ENCODE assay signal across 8 cellular contexts in the genomic region with DNA sequence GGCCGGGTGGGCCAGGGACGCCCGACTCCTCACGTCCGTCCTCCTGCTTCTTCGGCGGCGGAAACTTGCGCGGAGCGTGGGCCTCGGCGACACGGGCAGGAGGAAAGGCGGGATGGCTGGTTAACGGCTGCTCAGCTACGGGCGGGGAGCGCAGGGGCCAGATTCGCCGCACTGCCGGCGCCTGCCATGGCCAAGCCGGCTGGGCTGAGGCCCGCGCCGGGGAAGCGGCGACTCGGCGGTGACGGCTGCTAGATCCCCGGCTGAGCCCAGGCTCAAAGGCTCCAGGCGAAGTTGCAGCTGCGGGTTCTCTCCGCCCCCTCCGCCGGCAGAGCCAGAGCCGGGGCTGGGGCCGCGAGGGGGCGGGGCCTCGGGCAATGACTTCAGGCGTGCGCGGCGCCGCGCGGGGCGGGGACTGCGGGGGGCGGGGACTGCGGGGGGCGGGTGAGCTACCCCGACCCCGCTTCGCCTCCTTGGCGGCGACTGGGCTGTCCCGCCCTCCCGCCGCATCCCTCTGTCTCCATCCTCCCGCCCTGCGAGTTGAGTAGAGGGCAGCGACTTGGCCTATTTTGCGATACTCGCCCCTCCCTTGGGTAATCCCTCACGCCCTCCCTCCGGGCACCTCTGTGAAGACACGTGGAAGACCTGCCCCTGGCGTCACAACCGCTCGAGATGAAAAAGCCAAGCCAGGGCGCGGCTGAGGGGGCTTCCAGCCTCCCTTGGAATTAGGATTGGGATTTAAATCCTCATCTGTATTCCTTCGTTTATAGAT. TPM values are rescaled to one million over a fixed set of nuclear protein-coding genes. Genes with fewer than 3 reads are reported as not detected.
DNase-seq lines count a peak whose midpoint lies in the region; ATAC-seq and TF ChIP-seq lines count a peak whose summit lies in the region.

Gene CEP85L, minus strand, starts transcription at position 310 of the 769 bp plus-strand sequence. CDS start 322 bp downstream, outside the sequence.

- peak within 1 kb of the TSS; percentile 92 for H3K27ac Mint-ChIP-seq in activated T-helper 1 cell treated with anti-CD3 and anti-CD28 coated beads, Interleukin-12 subunit alpha, Interleukin-12 subunit beta, Interleukin-2, Interleukin-4 antibody, amounts not matched to agents 30 ng/mL and 10 ng/mL and 1 ng/mL, durations not matched to agents 14 hours and 24 hours and 36 hours
- H3K27ac Mint-ChIP-seq in naive thymus-derived CD4-positive, alpha-beta T cell: peak within 1 kb of the TSS; percentile 88 to 99 (median 94)
- H3K27ac Mint-ChIP-seq in stimulated activated naive B cell treated with anti-CD40 and anti-IgM and Interleukin-4, amounts not matched to agents 10 μg/mL and 1 μg/mL and 100 μg/mL, for 72 hours: peak within 1 kb of the TSS; percentile 95

- H3K9me3 Mint-ChIP-seq in activated T-helper 1 cell treated with anti-CD3 and anti-CD28 coated beads, Interleukin-12 subunit alpha, Interleukin-12 subunit beta, Interleukin-2, Interleukin-4 antibody, amounts not matched to agents 30 ng/mL and 10 ng/mL and 1 ng/mL, durations not matched to agents 14 hours and 24 hours and 36 hours: no peaks in the 10 kb centered on the region
- no peaks in the 10 kb centered on the region for H3K9me3 Mint-ChIP-seq in naive thymus-derived CD4-positive, alpha-beta T cell
- H3K9me3 Mint-ChIP-seq in stimulated activated naive B cell treated with anti-CD40 and anti-IgM and Interleukin-4, amounts not matched to agents 10 μg/mL and 1 μg/mL and 100 μg/mL, for 72 hours: no peaks in the 10 kb centered on the region

- peak within 1 kb of the TSS; percentile 85 to 99 (median 93) for H3K4me3 ChIP-seq in fibroblast of lung (replicated peaks in 1 of 4; ENCODE audit: control extremely low read depth in 1 of 4, insufficient read depth in 1 of 4, low read depth in 3 of 4, low read length in 4 of 4)
- H3K4me3 ChIP-seq in naive thymus-derived CD4-positive, alpha-beta T cell (ENCODE audit: low read length): peak within 1 kb of the TSS; percentile 66

- no peaks in the 10 kb centered on the region for H3K36me3 ChIP-seq in fibroblast of lung (ENCODE audit: control insufficient read depth, insufficient read depth, low read length)
- H3K36me3 ChIP-seq in naive thymus-derived CD4-positive, alpha-beta T cell (ENCODE audit: control insufficient read depth in 2 of 3, insufficient read depth in 3 of 3, low read length in 3 of 3): peaks cover 0 to 10% (median 0%) of the 10 kb centered on the region in 3 experiments

- no peaks in the 10 kb centered on the region for H3K9me3 ChIP-seq in fibroblast of lung (ENCODE audit: control insufficient read depth, insufficient read depth, low read depth, low read length)
- H3K9me3 ChIP-seq in naive thymus-derived CD4-positive, alpha-beta T cell (ENCODE audit: control insufficient read depth in 2 of 3, low read length in 3 of 3): no peaks in the 10 kb centered on the region

- DNase-seq in Daoy (ENCODE audit: low read depth) (peak; percentile 94), GOT3 (lab: John Stamatoyannopoulos, UW) (peak; percentile 69), LHCN-M2 (ENCODE audit: low read depth) (peak; percentile 88), RPMI7951 (ENCODE audit: low read depth) (peak; percentile 93), fibroblast of lung (ENCODE audit: low read depth in 2 of 2) (peak; percentile 88)
- DNase-seq in activated T-helper 1 cell treated with anti-CD3 and anti-CD28 coated beads, Interleukin-12 subunit alpha, Interleukin-12 subunit beta, Interleukin-2, Interleukin-4 antibody, amounts not matched to agents 30 ng/mL and 10 ng/mL and 1 ng/mL, durations not matched to agents 14 hours and 24 hours and 36 hours (ENCODE audit: low spot score): peak; percentile 86
- DNase-seq in naive thymus-derived CD4-positive, alpha-beta T cell: peak; percentile 84 to 91 (median 89)
- DNase-seq in stimulated activated naive B cell treated with anti-CD40 and anti-IgM and Interleukin-4, amounts not matched to agents 10 μg/mL and 1 μg/mL and 100 μg/mL, for 72 hours: peak; percentile 80

- peak within 1 kb of the TSS; percentile 93 for H3K4me2 ChIP-seq in fibroblast of lung (ENCODE audit: extremely low read depth, insufficient read depth, low read length)

- H3K9ac ChIP-seq in fibroblast of lung (ENCODE audit: insufficient read depth, low read length): peak within 1 kb of the TSS; percentile 97

- intact Hi-C loops in activated T-helper 1 cell treated with anti-CD3 and anti-CD28 coated beads, Interleukin-12 subunit alpha, Interleukin-12 subunit beta, Interleukin-2, Interleukin-4 antibody, amounts not matched to agents 30 ng/mL and 10 ng/mL and 1 ng/mL, durations not matched to agents 14 hours and 24 hours and 36 hours (cut with micrococcal nuclease): loop anchor here (1.0 to 10.0 kb wide), 15 partner anchors 13 to 1169 kb away; partner anchors contain the start of genes DCBLD1, FAM184A, MAN1A1 and MCM9
- intact Hi-C loops in naive thymus-derived CD4-positive, alpha-beta T cell (cut with micrococcal nuclease): loop anchor here (1.0 to 10.0 kb wide), 20 partner anchors 9 to 1049 kb away; partner anchors contain the start of genes ASF1A (in 2 of the 2), FAM184A (in 2 of the 2), GOPC (in 2 of the 2) and MCM9 (in 2 of the 2)

- H3K79me2 ChIP-seq in fibroblast of lung (ENCODE audit: control insufficient read depth, insufficient read depth, low read length): peaks cover 47% of the 10 kb centered on the region

- H3K4me1 ChIP-seq in fibroblast of lung (ENCODE audit: control insufficient read depth, extremely low read depth, insufficient read depth, low read length): peaks cover 3% of the 10 kb centered on the region
- H3K4me1 ChIP-seq in naive thymus-derived CD4-positive, alpha-beta T cell (ENCODE audit: control insufficient read depth in 2 of 2, insufficient read depth in 2 of 2, low read length in 2 of 2): peaks cover 32 to 40% of the 10 kb centered on the region in 2 donors

- H3K27me3 Mint-ChIP-seq in activated T-helper 1 cell treated with anti-CD3 and anti-CD28 coated beads, Interleukin-12 subunit alpha, Interleukin-12 subunit beta, Interleukin-2, Interleukin-4 antibody, amounts not matched to agents 30 ng/mL and 10 ng/mL and 1 ng/mL, durations not matched to agents 14 hours and 24 hours and 36 hours (ENCODE audit: insufficient read depth): no peaks in the 10 kb centered on the region
- H3K27me3 Mint-ChIP-seq in naive thymus-derived CD4-positive, alpha-beta T cell: no peaks in the 10 kb centered on the region
- H3K27me3 Mint-ChIP-seq in stimulated activated naive B cell treated with anti-CD40 and anti-IgM and Interleukin-4, amounts not matched to agents 10 μg/mL and 1 μg/mL and 100 μg/mL, for 72 hours: no peaks in the 10 kb centered on the region

- peak; percentile 96 for ATAC-seq in naive thymus-derived CD4-positive, alpha-beta T cell
- peak; percentile 90 to 93 for ATAC-seq in stimulated activated naive B cell treated with anti-CD40 and anti-IgM and Interleukin-4, amounts not matched to agents 10 μg/mL and 1 μg/mL and 100 μg/mL, for 72 hours (replicated peaks)

- peaks cover 52% of the 10 kb centered on the region for H3K4me1 Mint-ChIP-seq in activated T-helper 1 cell treated with anti-CD3 and anti-CD28 coated beads, Interleukin-12 subunit alpha, Interleukin-12 subunit beta, Interleukin-2, Interleukin-4 antibody, amounts not matched to agents 30 ng/mL and 10 ng/mL and 1 ng/mL, durations not matched to agents 14 hours and 24 hours and 36 hours (ENCODE audit: low read depth)
- H3K4me1 Mint-ChIP-seq in naive thymus-derived CD4-positive, alpha-beta T cell: peaks cover 33 to 73% (median 59%) of the 10 kb centered on the region in 7 donors
- H3K4me1 Mint-ChIP-seq in stimulated activated naive B cell treated with anti-CD40 and anti-IgM and Interleukin-4, amounts not matched to agents 10 μg/mL and 1 μg/mL and 100 μg/mL, for 72 hours: peaks cover 7 to 22% of the 10 kb centered on the region in 2 donors

- no peak for TF ChIP-seq CTCF in fibroblast of lung (conservative IDR thresholded peaks at IDR 0.05 in 1 of 2, IDR thresholded peaks at IDR 0.05 in 1 of 2; ENCODE audit: low read depth in 1 of 2, low read length in 2 of 2)

- peak within 1 kb of the TSS; percentile 85 for H3K4me3 Mint-ChIP-seq in activated T-helper 1 cell treated with anti-CD3 and anti-CD28 coated beads, Interleukin-12 subunit alpha, Interleukin-12 subunit beta, Interleukin-2, Interleukin-4 antibody, amounts not matched to agents 30 ng/mL and 10 ng/mL and 1 ng/mL, durations not matched to agents 14 hours and 24 hours and 36 hours
- H3K4me3 Mint-ChIP-seq in naive thymus-derived CD4-positive, alpha-beta T cell: peak within 1 kb of the TSS; percentile 91 to 97 (median 94)
- peak within 1 kb of the TSS; percentile 92 to 97 for H3K4me3 Mint-ChIP-seq in stimulated activated naive B cell treated with anti-CD40 and anti-IgM and Interleukin-4, amounts not matched to agents 10 μg/mL and 1 μg/mL and 100 μg/mL, for 72 hours

- H2AFZ ChIP-seq in fibroblast of lung (ENCODE audit: low read length): peak within 1 kb of the TSS; percentile 91

- H3K36me3 Mint-ChIP-seq in activated T-helper 1 cell treated with anti-CD3 and anti-CD28 coated beads, Interleukin-12 subunit alpha, Interleukin-12 subunit beta, Interleukin-2, Interleukin-4 antibody, amounts not matched to agents 30 ng/mL and 10 ng/mL and 1 ng/mL, durations not matched to agents 14 hours and 24 hours and 36 hours (ENCODE audit: low read depth): peaks cover 20% of the 10 kb centered on the region
- H3K36me3 Mint-ChIP-seq in naive thymus-derived CD4-positive, alpha-beta T cell: peaks cover 0 to 21% (median 4%) of the 10 kb centered on the region in 5 donors
- H3K36me3 Mint-ChIP-seq in stimulated activated naive B cell treated with anti-CD40 and anti-IgM and Interleukin-4, amounts not matched to agents 10 μg/mL and 1 μg/mL and 100 μg/mL, for 72 hours: peaks cover 0 to 3% of the 10 kb centered on the region in 2 donors

- peak within 1 kb of the TSS; percentile 89 for H3K27ac ChIP-seq in fibroblast of lung (ENCODE audit: insufficient read depth, low read length)
- peak within 1 kb of the TSS; percentile 87 for H3K27ac ChIP-seq in naive thymus-derived CD4-positive, alpha-beta T cell (ENCODE audit: low read depth, low read length)

- POLR2A ChIA-PET in naive thymus-derived CD4-positive, alpha-beta T cell (lab: Charles Lee): interaction anchor here (0.8 to 2.3 kb wide), 17 partner anchors 9 to 157 kb away, joined by 3 to 25 read pairs (median 4); no protein-coding TSS in a partner anchor

- H4K20me1 ChIP-seq in fibroblast of lung (ENCODE audit: control insufficient read depth, extremely low read depth, insufficient read depth, low read length): peaks cover 2% of the 10 kb centered on the region

- no peaks in the 10 kb centered on the region for H3K27me3 ChIP-seq in fibroblast of lung (ENCODE audit: control insufficient read depth, insufficient read depth, low read length)
- no peaks in the 10 kb centered on the region for H3K27me3 ChIP-seq in naive thymus-derived CD4-positive, alpha-beta T cell (ENCODE audit: control insufficient read depth in 2 of 2, insufficient read depth in 2 of 2, low read length in 2 of 2)

- CTCF ChIA-PET in naive thymus-derived CD4-positive, alpha-beta T cell (lab: Charles Lee): interaction anchor here (1.2 to 1.5 kb wide), 2 partner anchors 14 to 58 kb away, joined by 3 to 4 read pairs; no protein-coding TSS in a partner anchor

RNA-seq across cellular contexts. Expression of gene CEP85L, which starts in this region (rescaled TPM):
- total RNA-seq in Daoy (2014; rRNA removed; shearing (Covaris generic)): 4.7 and 7.0 TPM in 2 replicates
- total RNA-seq in LHCN-M2 (2014; rRNA removed) (9.6 and 10.9 TPM in 2 replicates), fibroblast of lung (18.5 and 22.0 TPM in 2 replicates)
- 1.5 TPM for polyA plus RNA-seq in LHCN-M2 (2012)
- 7.1 and 10.8 TPM in 2 replicates for total RNA-seq in RPMI7951 (2014; rRNA removed; shearing (Covaris generic))
- total RNA-seq in activated T-helper 1 cell treated with anti-CD3 and anti-CD28 coated beads, Interleukin-12 subunit alpha, Interleukin-12 subunit beta, Interleukin-2, Interleukin-4 antibody, amounts not matched to agents 30 ng/mL and 10 ng/mL and 1 ng/mL, durations not matched to agents 14 hours and 24 hours and 36 hours: 50.9 and 51.4 TPM in 2 replicates
- 6.4 and 7.3 TPM in 2 replicates for polyA plus RNA-seq in fibroblast of lung
- polyA plus RNA-seq in fibroblast of lung (2012): 3.2 and 4.7 TPM in 2 replicates
- 8.4 and 23.9 TPM in 2 replicates for polyA minus RNA-seq in fibroblast of lung (ENCODE audit: low replicate concordance)
- 10 to 100 TPM; 51.1 to 89.1 (median 78.6) TPM for total RNA-seq in naive thymus-derived CD4-positive, alpha-beta T cell
- 10 to 100 TPM; 47.3 to 47.8 TPM for polyA plus RNA-seq in naive thymus-derived CD4-positive, alpha-beta T cell

Comparison
In these comparisons a context has a peak if more than half of its experiments do, and no peak if none do; other contexts are left out.
1. Peak in every context shown above with its lines: DNase-seq, ATAC-seq, H3K4me3 ChIP-seq and H3K27ac ChIP-seq.